ENCODE assay signal across 12 cellular contexts in genomic region chr6:42510795-42511194, GRCh38.
"Had no signal": no experiment of that assay in that cellular context is flagged by ENCODE, and none has a peak within 500 bp of the region (broad histone marks: within the 10 kb centered on the region; RNA-seq: fewer than 3 reads in every experiment).

No MANE protein-coding gene starts in this region.

- H3K4me3 Mint-ChIP-seq: activated CD4-positive, alpha-beta memory T cell treated with anti-CD3 and anti-CD28 coated beads, Interleukin-2, amount 10 ng/mL, durations not matched to agents 7 days and 5 days; activated naive CD4-positive, alpha-beta T cell treated with anti-CD3 and anti-CD28 coated beads, Interleukin-2, amount 50 U/mL, for 24 hours; activated T-cell treated with anti-CD3 and anti-CD28 coated beads, Interleukin-2, amount 50 U/mL, for 24 hours; natural killer cell; stimulated activated memory B cell treated with anti-CD40 and anti-IgM and Interleukin-4, amounts not matched to agents 10 μg/mL and 1 μg/mL and 100 μg/mL, for 72 hours; WTC11 had no signal

- DNase-seq: activated CD4-positive, alpha-beta memory T cell treated with anti-CD3 and anti-CD28 coated beads, Interleukin-2, amount 10 ng/mL, durations not matched to agents 7 days and 5 days; activated CD4-positive, alpha-beta T cell treated with anti-CD3 and anti-CD28 coated beads for 4 hours; activated effector memory CD4-positive, alpha-beta T cell treated with Interleukin-2 at 50 U/mL for 16 hours; activated T-cell treated with anti-CD3 and anti-CD28 coated beads, Interleukin-2, amount 50 U/mL, for 24 hours; adrenal gland; foreskin melanocyte; mesendoderm; natural killer cell had no signal

- ATAC-seq: natural killer cell; stimulated activated memory B cell treated with anti-CD40 and anti-IgM and Interleukin-4, amounts not matched to agents 10 μg/mL and 1 μg/mL and 100 μg/mL, for 72 hours; WTC11 had no signal

- H3K4me1 Mint-ChIP-seq: activated CD4-positive, alpha-beta memory T cell treated with anti-CD3 and anti-CD28 coated beads, Interleukin-2, amount 10 ng/mL, durations not matched to agents 7 days and 5 days; natural killer cell had no signal

- H3K27me3 Mint-ChIP-seq: activated CD4-positive, alpha-beta memory T cell treated with anti-CD3 and anti-CD28 coated beads, Interleukin-2, amount 10 ng/mL, durations not matched to agents 7 days and 5 days; activated naive CD4-positive, alpha-beta T cell treated with anti-CD3 and anti-CD28 coated beads, Interleukin-2, amount 50 U/mL, for 24 hours; activated T-cell treated with anti-CD3 and anti-CD28 coated beads, Interleukin-2, amount 50 U/mL, for 24 hours; stimulated activated memory B cell treated with anti-CD40 and anti-IgM and Interleukin-4, amounts not matched to agents 10 μg/mL and 1 μg/mL and 100 μg/mL, for 72 hours had no signal

- H3K36me3 Mint-ChIP-seq: activated naive CD4-positive, alpha-beta T cell treated with anti-CD3 and anti-CD28 coated beads, Interleukin-2, amount 50 U/mL, for 24 hours; natural killer cell; stimulated activated memory B cell treated with anti-CD40 and anti-IgM and Interleukin-4, amounts not matched to agents 10 μg/mL and 1 μg/mL and 100 μg/mL, for 72 hours; WTC11 had no signal

- H3K27ac Mint-ChIP-seq: activated CD4-positive, alpha-beta memory T cell treated with anti-CD3 and anti-CD28 coated beads, Interleukin-2, amount 10 ng/mL, durations not matched to agents 7 days and 5 days; activated naive CD4-positive, alpha-beta T cell treated with anti-CD3 and anti-CD28 coated beads, Interleukin-2, amount 50 U/mL, for 24 hours; activated T-cell treated with anti-CD3 and anti-CD28 coated beads, Interleukin-2, amount 50 U/mL, for 24 hours; natural killer cell; stimulated activated memory B cell treated with anti-CD40 and anti-IgM and Interleukin-4, amounts not matched to agents 10 μg/mL and 1 μg/mL and 100 μg/mL, for 72 hours; WTC11 had no signal

- H3K36me3 ChIP-seq: adrenal gland, cardiac muscle cell had no signal

- H3K27me3 ChIP-seq: adrenal gland, cardiac muscle cell had no signal

- H3K9me3 Mint-ChIP-seq: activated CD4-positive, alpha-beta memory T cell treated with anti-CD3 and anti-CD28 coated beads, Interleukin-2, amount 10 ng/mL, durations not matched to agents 7 days and 5 days; activated naive CD4-positive, alpha-beta T cell treated with anti-CD3 and anti-CD28 coated beads, Interleukin-2, amount 50 U/mL, for 24 hours; activated T-cell treated with anti-CD3 and anti-CD28 coated beads, Interleukin-2, amount 50 U/mL, for 24 hours; natural killer cell; stimulated activated memory B cell treated with anti-CD40 and anti-IgM and Interleukin-4, amounts not matched to agents 10 μg/mL and 1 μg/mL and 100 μg/mL, for 72 hours; WTC11 had no signal

- H3K27ac ChIP-seq: adrenal gland, cardiac muscle cell had no signal

- H3K9me3 ChIP-seq: adrenal gland had no signal

- H3K4me3 ChIP-seq: adrenal gland, cardiac muscle cell had no signal
